In the genomic region with DNA sequence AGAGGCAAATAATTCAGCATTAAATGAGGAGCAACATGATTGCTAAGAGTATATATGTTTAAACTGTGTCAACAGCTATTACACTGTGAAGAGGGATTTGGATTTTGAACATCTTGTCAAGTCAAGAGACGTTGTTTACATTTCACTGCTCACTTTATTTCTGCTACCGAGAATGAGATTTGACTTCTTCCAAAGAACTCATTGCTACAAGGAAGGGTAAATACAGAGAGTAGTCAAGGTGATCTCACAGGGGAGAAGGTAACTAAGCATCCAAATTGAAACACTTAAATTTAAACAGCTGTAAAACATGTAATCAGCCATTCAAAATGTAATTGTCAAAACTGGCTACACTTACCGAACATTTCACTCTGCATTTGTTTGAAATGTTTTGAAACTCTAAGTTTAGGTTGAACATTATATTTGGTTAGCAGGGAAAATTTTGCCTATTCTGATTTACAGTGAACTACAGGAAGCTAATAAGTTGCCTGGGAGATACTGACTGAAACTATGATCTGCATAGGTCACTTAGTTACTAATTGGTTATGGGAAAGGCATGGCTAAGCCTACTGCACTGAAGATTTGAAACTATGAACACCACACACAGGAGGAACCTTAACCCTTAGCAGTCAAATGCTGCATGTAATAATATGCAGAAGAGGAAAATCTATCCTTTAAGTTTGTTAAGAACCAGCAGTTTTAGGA, we compare ENCODE assay signal across 12 cellular contexts. TPM values are rescaled to one million over a fixed set of nuclear protein-coding genes. Genes with fewer than 3 reads are reported as not detected.
DNase-seq lines count a peak whose midpoint lies in the region; ATAC-seq and TF ChIP-seq lines count a peak whose summit lies in the region.
"Had no signal": no experiment of that assay in that cellular context is flagged by ENCODE, and none has a peak within 500 bp of the region (broad histone marks: within the 10 kb centered on the region; RNA-seq: fewer than 3 reads in every experiment).

No MANE protein-coding gene starts in this region.

- ATAC-seq in GM18870 (IDR thresholded peaks at IDR 0.05; ENCODE audit: unreplicated experiment), result peak; percentile 94
- ATAC-seq in GM21526 (IDR thresholded peaks at IDR 0.05; ENCODE audit: low FRiP score, unreplicated experiment), result peak; percentile 69
- peak; percentile 47 for ATAC-seq in HG03103 (IDR thresholded peaks at IDR 0.05; ENCODE audit: low read depth, unreplicated experiment)

- no peak for TF ChIP-seq CTCF in BE2C (IDR thresholded peaks at IDR 0.05; ENCODE audit: low read depth, low read length)

- DNase-seq in NCI-H510A treated with DMSO at 0.1 percent for 48 hours (lab: John Stamatoyannopoulos, UW) (peak; percentile 30), HuH-7.5 (ENCODE audit: low spot score) (no peak), NCI-H2029 treated with DMSO at 0.1 percent for 48 hours (lab: John Stamatoyannopoulos, UW) (no peak), caudate nucleus (lab: John Stamatoyannopoulos, UW) (no peak), BE2C (no peak)
- DNase-seq: activated naive CD4-positive, alpha-beta T cell treated with anti-CD3 and anti-CD28 coated beads for 36 hours; central memory CD4-positive, alpha-beta T cell; posterior cingulate gyrus had no signal

- H3K9me3 ChIP-seq in BE2C, result no peaks in the 10 kb centered on the region
- H3K9me3 ChIP-seq: BLaER1 treated with 17β-estradiol and CSF1 and Interleukin-3, amounts not matched to agents 10 nM and 100 nM had no signal

- no peaks in the 10 kb centered on the region; the same call in 1 of the 2 replicates for H3K4me1 ChIP-seq in BE2C

- no peak overlapping the region for H3K27ac ChIP-seq in caudate nucleus (ENCODE audit: low read depth, low read length)
- H3K27ac ChIP-seq: BLaER1 treated with 17β-estradiol and CSF1 and Interleukin-3, amounts not matched to agents 10 nM and 100 nM had no signal

- no peak overlapping the region for H3K4me3 ChIP-seq in BE2C (ENCODE audit: low read depth, low read length)
- H3K4me3 ChIP-seq: BLaER1 treated with 17β-estradiol and CSF1 and Interleukin-3, amounts not matched to agents 10 nM and 100 nM had no signal

- no peaks in the 10 kb centered on the region for H3K27me3 ChIP-seq in BE2C
- H3K27me3 ChIP-seq: BLaER1 treated with 17β-estradiol and CSF1 and Interleukin-3, amounts not matched to agents 10 nM and 100 nM had no signal

- no peaks in the 10 kb centered on the region for H3K36me3 ChIP-seq in BE2C
- H3K36me3 ChIP-seq: BLaER1 treated with 17β-estradiol and CSF1 and Interleukin-3, amounts not matched to agents 10 nM and 100 nM had no signal

RNA-seq across cellular contexts. Expression of a gene that starts 33.3 kb away (rescaled TPM):
- not detected for polyA plus RNA-seq in BE2C (2012; ENCODE audit: insufficient read depth, insufficient read length, low read depth)
